In the genomic region with DNA sequence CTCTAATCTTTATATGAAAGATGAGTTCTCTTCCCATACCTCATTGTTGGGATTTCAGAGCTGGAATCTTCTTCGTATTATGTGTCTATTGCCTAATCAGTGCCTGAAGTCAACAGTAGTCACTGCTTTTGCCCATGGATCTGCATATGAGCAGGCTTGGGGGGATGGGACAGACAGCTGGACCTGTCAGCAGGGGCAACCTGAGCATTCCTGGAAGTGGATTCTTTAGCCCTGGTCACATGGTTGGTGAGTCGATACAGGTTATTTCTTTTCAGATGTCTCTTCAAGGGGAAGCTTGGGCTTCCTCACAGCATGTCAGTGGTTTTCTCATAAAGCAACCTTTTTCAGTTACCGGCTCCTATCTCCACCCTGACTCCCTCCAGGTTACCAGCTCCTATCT, we compare ENCODE assay signal across 22 cellular contexts.
"Had no signal": no experiment of that assay in that cellular context is flagged by ENCODE, and none has a peak within 500 bp of the region (broad histone marks: within the 10 kb centered on the region; RNA-seq: fewer than 3 reads in every experiment).

No MANE protein-coding gene starts in this region.

- ATAC-seq: effector memory CD8-positive, alpha-beta T cell; left cardiac atrium; sciatic nerve; stimulated activated naive B cell treated with anti-CD40 and anti-IgM and Interleukin-4, amounts not matched to agents 10 μg/mL and 1 μg/mL and 100 μg/mL, for 72 hours; stimulated activated naive CD8-positive, alpha-beta T cell treated with anti-CD3 and anti-CD28 coated beads, Interleukin-15, amount 100 ng/mL, for 72 hours; upper lobe of right lung had no signal

- H3K4me1 ChIP-seq: esophagus squamous epithelium, left ventricle myocardium inferior, testis, tibial nerve, upper lobe of right lung, vagina had no signal

- H3K9me3 ChIP-seq: testis, upper lobe of right lung, vagina had no signal

- H3K27me3 ChIP-seq: esophagus squamous epithelium, testis, tibial nerve, upper lobe of right lung, vagina had no signal

- H3K4me3 ChIP-seq: esophagus squamous epithelium, left ventricle myocardium inferior, lung, skin epidermis, testis, tibial nerve, upper lobe of right lung, vagina had no signal

- H3K36me3 ChIP-seq: esophagus squamous epithelium, left ventricle myocardium inferior, tibial nerve, upper lobe of right lung, vagina had no signal

- H3K27ac ChIP-seq: esophagus squamous epithelium, left ventricle myocardium inferior, skin epidermis, testis, tibial nerve, upper lobe of right lung, vagina had no signal

- DNase-seq: effector memory CD8-positive, alpha-beta T cell; esophagus squamous epithelium; foreskin fibroblast; immature natural killer cell; kidney; left cardiac atrium; left ventricle myocardium inferior; mesenchymal stem cell; naive B cell; nephron progenitor cell; posterior cingulate gyrus; stimulated activated CD4-positive, alpha-beta T cell treated with anti-CD3 and anti-CD28 coated beads, Interleukin-2, amount 100 ng/mL, for 24 hours; stimulated activated CD4-positive, alpha-beta T cell treated with anti-CD3 and anti-CD28 coated beads, Interleukin-4, amount 100 ng/mL, for 4 hours; stimulated activated naive B cell treated with anti-CD40 and anti-IgM and Interleukin-4, amounts not matched to agents 10 μg/mL and 1 μg/mL and 100 μg/mL, for 72 hours; stimulated activated naive CD8-positive, alpha-beta T cell treated with anti-CD3 and anti-CD28 coated beads, Interleukin-15, amount 100 ng/mL, for 72 hours; testis; upper lobe of right lung had no signal
